In the genomic region with DNA sequence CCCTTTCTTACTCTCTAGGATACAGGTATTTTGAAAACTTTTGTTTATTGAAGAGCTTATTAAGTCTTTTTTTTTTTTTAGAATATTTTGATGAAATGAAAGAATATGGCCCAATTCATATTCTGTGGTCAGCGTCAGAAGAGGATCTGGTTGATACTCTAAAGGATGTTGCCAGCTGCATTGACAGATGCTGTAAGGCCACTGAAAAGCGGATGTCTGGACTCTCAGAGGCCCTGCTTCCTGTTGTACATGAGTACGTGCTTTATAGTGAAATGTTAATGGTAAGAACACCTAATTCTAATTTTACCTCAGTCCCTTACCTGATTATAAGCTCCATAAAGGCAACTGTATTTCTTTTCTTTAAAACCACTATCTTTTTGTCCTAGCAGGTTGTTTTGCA, we compare ENCODE assay signal across 29 cellular contexts. TPM values are rescaled to one million over a fixed set of nuclear protein-coding genes. Genes with fewer than 3 reads are reported as not detected.
"Had no signal": no experiment of that assay in that cellular context is flagged by ENCODE, and none has a peak within 500 bp of the region (broad histone marks: within the 10 kb centered on the region; RNA-seq: fewer than 3 reads in every experiment).

No MANE protein-coding gene starts in this region.

- DNase-seq: activated CD4-positive, alpha-beta T cell treated with anti-CD3 and anti-CD28 coated beads for 36 hours; activated CD4-positive, alpha-beta T cell treated with anti-CD3 and anti-CD28 coated beads, Interleukin-2, amount 10 ng/mL, durations not matched to agents 7 days and 5 days; activated CD4-positive, alpha-beta T cell treated with anti-CD3 and anti-CD28 coated beads, Interleukin-2, amount 50 U/mL, for 48 hours; activated CD8-positive, alpha-beta T cell treated with anti-CD3 and anti-CD28 coated beads, Interleukin-2, amount 10 ng/mL, durations not matched to agents 7 days and 5 days; activated gamma-delta T cell; activated naive CD4-positive, alpha-beta T cell treated with Interleukin-2 at 50 U/mL for 16 hours; activated T-cell treated with anti-CD3 and anti-CD28 coated beads, Interleukin-2, amount 50 U/mL, for 24 hours; adrenal gland; body of pancreas; MM.1S; NCI-H1105; NCI-H1436; NCI-H1694; NCI-H1930; NCI-H2081 treated with DMSO at 0.1 percent for 48 hours; NCI-H226; NCI-H446 treated with DMSO at 0.1 percent for 48 hours; NCI-H524; SHP77; SJCRH30; T1000 had no signal

- H3K27me3 ChIP-seq: adrenal gland, body of pancreas, breast epithelium, SJCRH30 had no signal

- H3K9me3 ChIP-seq: adrenal gland, body of pancreas, breast epithelium, SJCRH30 had no signal

- H3K4me3 ChIP-seq: adrenal gland, body of pancreas, breast epithelium, coronary artery, SJCRH30, SK-N-MC had no signal

- H3K27ac ChIP-seq: adrenal gland, body of pancreas, breast epithelium, coronary artery, SJCRH30, SK-N-MC had no signal

- H3K4me1 ChIP-seq: adrenal gland, body of pancreas, breast epithelium, SJCRH30 had no signal

- ATAC-seq: activated CD4-positive, alpha-beta T cell treated with anti-CD3 and anti-CD28 coated beads for 36 hours; activated CD8-positive, alpha-beta T cell treated with anti-CD3 and anti-CD28 coated beads, Interleukin-2, amount 10 ng/mL, durations not matched to agents 7 days and 5 days; activated naive CD4-positive, alpha-beta T cell treated with anti-CD3 and anti-CD28 coated beads, Interleukin-2, amount 50 U/mL, for 72 hours; body of pancreas; Panc1 had no signal

- H3K36me3 ChIP-seq: adrenal gland, breast epithelium had no signal

RNA-seq across cellular contexts. Expression of gene SNX7, which starts 37.1 kb away (rescaled TPM):
- total RNA-seq: activated CD4-positive, alpha-beta T cell treated with anti-CD3 and anti-CD28 coated beads, Interleukin-2, amount 10 ng/mL, durations not matched to agents 7 days and 5 days; activated CD8-positive, alpha-beta T cell treated with anti-CD3 and anti-CD28 coated beads, Interleukin-2, amount 10 ng/mL, durations not matched to agents 7 days and 5 days; activated T-helper 2 cell treated with anti-CD3 and anti-CD28 coated beads, Interferon-gamma antibody, Interleukin-2, Interleukin-4, amounts not matched to agents 10 μg/mL and 5 μg/mL and 100 μg/mL, durations not matched to agents 14 hours and 24 hours and 36 hours; T-helper 1 cell treated with Interleukin-12 subunit alpha and Interleukin-12 subunit beta and Interleukin-4 antibody, amounts not matched to agents 30 ng/mL and 1 ng/mL, for 36 hours; T-helper 2 cell treated with Interferon-gamma antibody and Interleukin-4, amounts not matched to agents 100 ng/mL and 5 ng/mL, for 36 hours had no signal
